Comparison of ENCODE assay signal across 16 cellular contexts in the genomic region with DNA sequence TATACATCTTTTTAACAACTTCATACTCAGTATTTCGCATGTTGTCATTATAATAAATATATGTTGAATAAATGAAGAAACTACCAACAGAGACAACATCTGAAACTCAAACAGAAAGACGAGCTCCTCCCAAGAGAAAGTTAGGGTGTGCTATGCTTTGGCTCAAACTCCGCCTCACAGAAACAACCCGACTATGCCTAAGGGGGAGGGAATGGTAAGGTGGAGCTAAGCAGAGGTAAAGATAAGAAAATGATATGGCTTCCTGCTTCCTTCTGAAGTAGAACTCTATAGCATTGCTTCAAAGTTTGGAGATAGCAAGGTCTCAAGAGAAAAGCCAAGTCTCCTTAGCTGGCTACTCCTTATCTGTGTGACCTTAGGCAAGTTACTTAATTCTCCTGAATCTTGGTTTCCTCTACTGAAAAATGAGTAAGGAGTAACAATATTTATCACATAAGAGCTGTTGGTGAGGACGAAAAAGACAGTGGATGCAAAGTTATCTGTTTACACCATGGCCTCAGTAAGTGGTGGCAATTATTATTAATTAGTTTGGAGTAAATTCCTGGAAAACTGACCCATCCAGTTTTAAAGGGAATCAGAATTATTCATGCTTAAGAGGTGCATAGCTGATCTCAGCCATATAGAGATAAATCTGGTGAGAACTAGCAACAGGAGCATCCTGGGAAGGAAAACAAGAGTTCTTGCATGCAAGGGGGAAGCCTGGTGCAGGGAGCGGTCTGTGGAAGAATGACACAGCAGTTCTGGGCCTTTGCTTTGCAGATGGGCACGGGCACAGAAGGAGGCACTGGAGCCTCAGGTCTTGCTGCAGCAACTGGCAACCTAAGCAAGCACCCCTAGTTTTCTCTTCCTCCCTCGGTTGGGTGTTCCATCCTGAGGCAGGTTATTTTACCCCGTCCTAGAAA.
DNase-seq lines count a peak whose midpoint lies in the region; ATAC-seq and TF ChIP-seq lines count a peak whose summit lies in the region.
"Had no signal": no experiment of that assay in that cellular context is flagged by ENCODE, and none has a peak within 500 bp of the region (broad histone marks: within the 10 kb centered on the region; RNA-seq: fewer than 3 reads in every experiment).

No MANE protein-coding gene starts in this region.

- H3K9ac ChIP-seq in mammary epithelial cell (ENCODE audit: insufficient read depth, low read length), result no peak overlapping the region

- H3K36me3 ChIP-seq in mammary epithelial cell (ENCODE audit: insufficient read depth, low read length), result no peaks in the 10 kb centered on the region
- H3K36me3 ChIP-seq in breast epithelium, result no peaks in the 10 kb centered on the region
- H3K36me3 ChIP-seq in hepatocyte (replicated peaks; ENCODE audit: insufficient read depth, low read depth), result no peaks in the 10 kb centered on the region
- no peaks in the 10 kb centered on the region for H3K36me3 ChIP-seq in transverse colon
- H3K36me3 ChIP-seq: gastroesophageal sphincter had no signal

- TF ChIP-seq POLR2A in breast epithelium (IDR thresholded peaks at IDR 0.05) (no peak), transverse colon (IDR thresholded peaks at IDR 0.05) (no peak)

- TF ChIP-seq CTCF in mammary epithelial cell (conservative IDR thresholded peaks at IDR 0.05 in 1 of 2, IDR thresholded peaks at IDR 0.05 in 1 of 2; ENCODE audit: extremely low read depth in 1 of 2, insufficient read depth in 1 of 2, low read depth in 1 of 2, low read length in 2 of 2) (no peak), breast epithelium (IDR thresholded peaks at IDR 0.05) (no peak), hepatocyte (IDR thresholded peaks at IDR 0.05; ENCODE audit: poor library complexity) (no peak), transverse colon (IDR thresholded peaks at IDR 0.05) (no peak)

- DNase-seq in mammary epithelial cell (no peak), breast epithelium (ENCODE audit: low spot score in 2 of 2) (no peak), NCI-H748 treated with DMSO at 0.1 percent for 48 hours (lab: John Stamatoyannopoulos, UW) (peak; percentile 20), hepatocyte (ENCODE audit: low spot score) (no peak), transverse colon (peak; percentile 12), medulla oblongata (ENCODE audit: extremely low spot score) (no peak)
- DNase-seq in activated CD4-positive, alpha-beta memory T cell treated with anti-CD3 and anti-CD28 coated beads, Interleukin-2, amount 10 ng/mL, durations not matched to agents 7 days and 5 days, result no peak
- DNase-seq: aorta; CD8-positive, alpha-beta T cell; KG1; NCI-H1417 treated with DMSO at 0.1 percent for 48 hours had no signal

- peaks cover 16% of the 10 kb centered on the region for H3K4me1 ChIP-seq in mammary epithelial cell (ENCODE audit: insufficient read depth, low read length)
- no peaks in the 10 kb centered on the region for H3K4me1 ChIP-seq in breast epithelium
- H3K4me1 ChIP-seq in hepatocyte (ENCODE audit: insufficient read depth), result no peaks in the 10 kb centered on the region
- H3K4me1 ChIP-seq in transverse colon, result peaks cover 0 to 4% (median 4%) of the 10 kb centered on the region in 4 donors

- H3K4me3 Mint-ChIP-seq in activated T-helper 17 cell treated with anti-CD3 and anti-CD28 coated beads, Interleukin-2, amount 50 U/mL, for 72 hours, result no peak overlapping the region
- no peak overlapping the region for H3K4me3 Mint-ChIP-seq in activated CD4-positive, alpha-beta memory T cell treated with anti-CD3 and anti-CD28 coated beads, Interleukin-2, amount 10 ng/mL, durations not matched to agents 7 days and 5 days
- H3K4me3 Mint-ChIP-seq: CD8-positive, alpha-beta T cell; type B pancreatic cell had no signal

- H3K4me2 ChIP-seq in mammary epithelial cell (ENCODE audit: insufficient read depth, low read depth, low read length), result no peak overlapping the region
- peak overlapping the region; percentile 13 for H3K4me2 ChIP-seq in hepatocyte

- H3K27ac Mint-ChIP-seq in activated T-helper 17 cell treated with anti-CD3 and anti-CD28 coated beads, Interleukin-2, amount 50 U/mL, for 72 hours, result no peak overlapping the region
- H3K27ac Mint-ChIP-seq in activated CD4-positive, alpha-beta memory T cell treated with anti-CD3 and anti-CD28 coated beads, Interleukin-2, amount 10 ng/mL, durations not matched to agents 7 days and 5 days, result no peak overlapping the region
- H3K27ac Mint-ChIP-seq: CD8-positive, alpha-beta T cell; type B pancreatic cell had no signal

- no peaks in the 10 kb centered on the region for H3K9me3 Mint-ChIP-seq in activated T-helper 17 cell treated with anti-CD3 and anti-CD28 coated beads, Interleukin-2, amount 50 U/mL, for 72 hours
- no peaks in the 10 kb centered on the region for H3K9me3 Mint-ChIP-seq in activated CD4-positive, alpha-beta memory T cell treated with anti-CD3 and anti-CD28 coated beads, Interleukin-2, amount 10 ng/mL, durations not matched to agents 7 days and 5 days
- H3K9me3 Mint-ChIP-seq: CD8-positive, alpha-beta T cell; type B pancreatic cell had no signal

- no peak for TF ChIP-seq EP300 in transverse colon (IDR thresholded peaks at IDR 0.05; ENCODE audit: low read depth)

- H3K27me3 ChIP-seq in mammary epithelial cell (ENCODE audit: insufficient read depth, low read length) (no peaks in the 10 kb centered on the region), breast epithelium (no peaks in the 10 kb centered on the region), hepatocyte (no peaks in the 10 kb centered on the region), transverse colon (no peaks in the 10 kb centered on the region)
- H3K27me3 ChIP-seq: gastroesophageal sphincter had no signal

- in situ Hi-C loops in mammary epithelial cell (cut with MboI; ENCODE audit: low sequenced_read_pairs in 2 of 2) (loop anchor here (25.0 kb wide), 2 partner anchors 164 to 489 kb away; no protein-coding TSS in a partner anchor), transverse colon (cut with MboI; ENCODE audit: low pct_ligation_motif_present in 1 of 4, low pct_unique_long_range_greater_than_20kb in 1 of 4, low sequenced_read_pairs in 3 of 4) (loop anchor here in 1 of 4 donors (25.0 kb wide), 1 partner anchor 489 kb away; no protein-coding TSS in a partner anchor)

- CTCF ChIA-PET in mammary epithelial cell (lab: Charles Lee; ENCODE audit: low non-redundant PET), result no interaction called here
- CTCF ChIA-PET in activated CD4-positive, alpha-beta memory T cell treated with anti-CD3 and anti-CD28 coated beads, Interleukin-2, amount 10 ng/mL, durations not matched to agents 7 days and 5 days (lab: Charles Lee), result no interaction called here

- BruUV-seq in mammary epithelial cell (replicated peaks; lab: Mats Ljungman, UMichigan), result no TSS peak

- peaks cover 24% of the 10 kb centered on the region for H3K27me3 Mint-ChIP-seq in activated T-helper 17 cell treated with anti-CD3 and anti-CD28 coated beads, Interleukin-2, amount 50 U/mL, for 72 hours
- peaks cover 25% of the 10 kb centered on the region for H3K27me3 Mint-ChIP-seq in activated CD4-positive, alpha-beta memory T cell treated with anti-CD3 and anti-CD28 coated beads, Interleukin-2, amount 10 ng/mL, durations not matched to agents 7 days and 5 days
- H3K27me3 Mint-ChIP-seq: type B pancreatic cell had no signal

- no peak overlapping the region for H3K4me3 ChIP-seq in mammary epithelial cell (replicated peaks in 1 of 3; ENCODE audit: insufficient read depth in 1 of 3, low read depth in 2 of 3, low read length in 3 of 3)
- no peak overlapping the region for H3K4me3 ChIP-seq in breast epithelium
- no peak overlapping the region for H3K4me3 ChIP-seq in hepatocyte
- H3K4me3 ChIP-seq in transverse colon, result no peak overlapping the region
- H3K4me3 ChIP-seq: gastroesophageal sphincter, GM12878 had no signal

- 88% methylated on average over 8 of the region's 9 CpGs for WGBS in mammary epithelial cell (ENCODE audit: low coverage, missing lambda C conversion rate)
- 85% methylated on average over 9 of the region's 9 CpGs for WGBS in hepatocyte (ENCODE audit: low lambda C conversion rate, missing lambda C conversion rate)
- WGBS in transverse colon (ENCODE audit: low coverage in 1 of 2), 2 donors, result 57 to 74% methylated on average over 5 to 9 of the region's 9 CpGs

- ATAC-seq in activated T-helper 17 cell treated with anti-CD3 and anti-CD28 coated beads, Interleukin-2, amount 50 U/mL, for 72 hours (replicated peaks), result no peak
- ATAC-seq: CD8-positive, alpha-beta T cell; gastroesophageal sphincter had no signal

- H3K79me2 ChIP-seq in mammary epithelial cell (ENCODE audit: insufficient read depth, low read length), result no peaks in the 10 kb centered on the region
- H3K79me2 ChIP-seq in hepatocyte, result peaks cover 19% of the 10 kb centered on the region

- no peak overlapping the region for H3K27ac ChIP-seq in mammary epithelial cell (ENCODE audit: insufficient read depth, low read depth, low read length)
- H3K27ac ChIP-seq in breast epithelium, result no peak overlapping the region
- H3K27ac ChIP-seq in hepatocyte, result peak overlapping the region; percentile 18
- no peak overlapping the region for H3K27ac ChIP-seq in transverse colon
- H3K27ac ChIP-seq: gastroesophageal sphincter, HL-60 had no signal

- dilution Hi-C loops in mammary epithelial cell (cut with HindIII; ENCODE audit: low sequenced_read_pairs), result no loop called here

- peak overlapping the region; percentile 32 for H2AFZ ChIP-seq in mammary epithelial cell (ENCODE audit: low read depth, low read length)
- H2AFZ ChIP-seq in hepatocyte, result no peak overlapping the region

- POLR2A ChIA-PET in activated CD4-positive, alpha-beta memory T cell treated with anti-CD3 and anti-CD28 coated beads, Interleukin-2, amount 10 ng/mL, durations not matched to agents 7 days and 5 days (lab: Charles Lee), result no interaction called here

- H3K9me2 ChIP-seq in hepatocyte (replicated peaks; ENCODE audit: insufficient read depth), result no peaks in the 10 kb centered on the region

- H3K9me3 ChIP-seq in mammary epithelial cell (replicated peaks; ENCODE audit: insufficient read depth, low read length) (no peaks in the 10 kb centered on the region), breast epithelium (no peaks in the 10 kb centered on the region), hepatocyte (ENCODE audit: low read depth) (no peaks in the 10 kb centered on the region), transverse colon (no peaks in the 10 kb centered on the region)
- H3K9me3 ChIP-seq: gastroesophageal sphincter had no signal

- H3K4me1 Mint-ChIP-seq in activated T-helper 17 cell treated with anti-CD3 and anti-CD28 coated beads, Interleukin-2, amount 50 U/mL, for 72 hours, result no peaks in the 10 kb centered on the region
- no peaks in the 10 kb centered on the region for H3K4me1 Mint-ChIP-seq in activated CD4-positive, alpha-beta memory T cell treated with anti-CD3 and anti-CD28 coated beads, Interleukin-2, amount 10 ng/mL, durations not matched to agents 7 days and 5 days

- intact Hi-C loops in mammary epithelial cell (cut with micrococcal nuclease) (loop anchor here (5.0 to 10.0 kb wide), 2 partner anchors 141 to 702 kb away; partner anchors contain the start of gene RFX3), breast epithelium (cut with DNase I; ENCODE audit: low total_unique reads) (no loop called here), transverse colon (cut with DNase I; ENCODE audit: low total_unique reads) (no loop called here)

- H3K36me3 Mint-ChIP-seq in activated T-helper 17 cell treated with anti-CD3 and anti-CD28 coated beads, Interleukin-2, amount 50 U/mL, for 72 hours (ENCODE audit: low read depth), result no peaks in the 10 kb centered on the region
- H3K36me3 Mint-ChIP-seq in activated CD4-positive, alpha-beta memory T cell treated with anti-CD3 and anti-CD28 coated beads, Interleukin-2, amount 10 ng/mL, durations not matched to agents 7 days and 5 days (ENCODE audit: low read depth), result no peaks in the 10 kb centered on the region
- H3K36me3 Mint-ChIP-seq: CD8-positive, alpha-beta T cell; type B pancreatic cell had no signal

- H4K20me1 ChIP-seq in mammary epithelial cell (ENCODE audit: insufficient read depth, low read length) (no peaks in the 10 kb centered on the region), hepatocyte (ENCODE audit: insufficient read depth, poor library complexity, severe bottlenecking) (no peaks in the 10 kb centered on the region)

Comparison
In these comparisons a context has a peak if more than half of its experiments do, and no peak if none do; other contexts are left out.
1. DNase-seq: peak in NCI-H748 treated with DMSO at 0.1 percent for 48 hours (single experiment) and transverse colon (single experiment); none in mammary epithelial cell (single experiment), breast epithelium (0 of 2), hepatocyte (single experiment), medulla oblongata (single experiment) and activated CD4-positive, alpha-beta memory T cell treated with anti-CD3 and anti-CD28 coated beads, Interleukin-2, amount 10 ng/mL, durations not matched to agents 7 days and 5 days (single experiment).